ENCODE assay signal across 13 cellular contexts in the genomic region with DNA sequence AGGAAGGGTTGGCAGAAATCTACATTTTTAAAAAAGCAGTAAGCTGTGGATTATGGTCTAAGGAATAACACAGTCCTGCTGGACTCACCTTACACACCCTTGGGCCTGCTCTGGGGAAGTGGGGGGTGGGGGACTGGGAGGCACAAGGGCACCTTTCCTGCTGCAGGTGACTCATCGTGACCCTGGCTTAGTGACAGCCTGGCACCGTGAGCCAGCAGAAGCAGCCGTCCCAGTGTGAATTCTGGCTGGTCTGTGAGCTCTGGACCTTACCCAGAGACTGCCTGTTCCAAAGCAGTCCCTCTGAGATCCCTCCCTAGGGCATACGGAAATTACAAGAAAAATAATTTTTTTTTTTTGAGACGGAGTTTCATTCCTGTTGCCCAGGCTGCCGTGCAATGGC. TPM values are rescaled to one million over a fixed set of nuclear protein-coding genes. Genes with fewer than 3 reads are reported as not detected.
DNase-seq lines count a peak whose midpoint lies in the region; FAIRE-seq and TF ChIP-seq lines count a peak whose summit lies in the region.
"Had no signal": no experiment of that assay in that cellular context is flagged by ENCODE, and none has a peak within 500 bp of the region (broad histone marks: within the 10 kb centered on the region; RNA-seq: fewer than 3 reads in every experiment).

No MANE protein-coding gene starts in this region.

- in situ Hi-C loops in GM23248 (cut with MboI), result no loop called here
- in situ Hi-C loops in HAP-1 (cut with MboI; ENCODE audit: low sequenced_read_pairs), result no loop called here

- H3K79me2 ChIP-seq in GM23248 (ENCODE audit: insufficient read depth) (peaks cover 8% of the 10 kb centered on the region), astrocyte (ENCODE audit: insufficient read depth, low read length) (peaks cover 8% of the 10 kb centered on the region)

- H3K27ac ChIP-seq in GM23248 (peak overlapping the region; percentile 9), astrocyte (ENCODE audit: low read depth, low read length) (no peak overlapping the region), right atrium auricular region (peak overlapping the region; percentile 78 to 88), stomach (peak overlapping the region; percentile 65 to 85 (median 75))
- H3K27ac ChIP-seq: SJSA1 had no signal

- peak overlapping the region; percentile 30 for H3K4me2 ChIP-seq in GM23248 (ENCODE audit: unreplicated experiment)
- H3K4me2 ChIP-seq in astrocyte (ENCODE audit: low read length), result no peak overlapping the region

- H3K36me3 ChIP-seq in GM23248 (ENCODE audit: low read depth), result peaks cover 3% of the 10 kb centered on the region; the same call in 1 of the 2 replicates
- no peaks in the 10 kb centered on the region for H3K36me3 ChIP-seq in astrocyte (ENCODE audit: insufficient read depth, low read length)
- peaks cover 4% of the 10 kb centered on the region for H3K36me3 ChIP-seq in right atrium auricular region
- peaks cover 3 to 21% (median 13%) of the 10 kb centered on the region in 4 donors for H3K36me3 ChIP-seq in stomach
- peaks cover 10% of the 10 kb centered on the region for H3K36me3 ChIP-seq in HAP-1 (replicated peaks)

- H4K20me1 ChIP-seq in GM23248 (ENCODE audit: insufficient read depth) (no peaks in the 10 kb centered on the region), astrocyte (ENCODE audit: insufficient read depth, low read length) (peaks cover 5% of the 10 kb centered on the region)

- H3K4me1 ChIP-seq in GM23248 (ENCODE audit: insufficient read depth) (peaks cover 9% of the 10 kb centered on the region; the same call in 1 of the 2 replicates), astrocyte (ENCODE audit: insufficient read depth, low read length) (peaks cover 23% of the 10 kb centered on the region), right atrium auricular region (peaks cover 3 to 44% of the 10 kb centered on the region in 2 donors), stomach (peaks cover 22 to 53% (median 37%) of the 10 kb centered on the region in 4 donors), HAP-1 (peaks cover 7% of the 10 kb centered on the region; the same call in 1 of the 2 replicates)

- H2AFZ ChIP-seq in GM23248 (no peak overlapping the region), astrocyte (ENCODE audit: low read depth, low read length) (no peak overlapping the region)

- peaks cover 20% of the 10 kb centered on the region for H3K36me3 Mint-ChIP-seq in astrocyte (ENCODE audit: low read depth, unreplicated experiment)
- H3K36me3 Mint-ChIP-seq: activated CD8-positive, alpha-beta memory T cell treated with anti-CD3 and anti-CD28 coated beads, Interleukin-2, amount 10 ng/mL, durations not matched to agents 7 days and 5 days had no signal

- no peaks in the 10 kb centered on the region for H3K27me3 Mint-ChIP-seq in astrocyte (ENCODE audit: low read depth, unreplicated experiment)

- H3K9me3 ChIP-seq in GM23248 (ENCODE audit: low read depth) (no peaks in the 10 kb centered on the region), astrocyte (ENCODE audit: insufficient read depth, low read depth, low read length) (no peaks in the 10 kb centered on the region), right atrium auricular region (no peaks in the 10 kb centered on the region), stomach (no peaks in the 10 kb centered on the region), HAP-1 (no peaks in the 10 kb centered on the region)
- H3K9me3 ChIP-seq: SJSA1 had no signal

- FAIRE-seq in astrocyte (lab: Jason Lieb, UNC), result no peak

- DNase-seq in GM23248 (peak; percentile 67), astrocyte (ENCODE audit: low read depth) (no peak), right atrium auricular region (ENCODE audit: low spot score) (peak; percentile 77), stomach (peak; percentile 94), erythroblast (lab: John Stamatoyannopoulos, UW) (no peak), NCI-H510A (lab: John Stamatoyannopoulos, UW) (no peak), HAP-1 (ENCODE audit: low spot score in 2 of 2) (no peak)
- DNase-seq in central memory CD4-positive, alpha-beta T cell, result no peak
- DNase-seq: activated CD8-positive, alpha-beta memory T cell treated with anti-CD3 and anti-CD28 coated beads, Interleukin-2, amount 10 ng/mL, durations not matched to agents 7 days and 5 days; cortex of kidney; NCI-H1417 had no signal

- H3K4me3 Mint-ChIP-seq in astrocyte (ENCODE audit: unreplicated experiment), result no peak overlapping the region
- H3K4me3 Mint-ChIP-seq: activated CD8-positive, alpha-beta memory T cell treated with anti-CD3 and anti-CD28 coated beads, Interleukin-2, amount 10 ng/mL, durations not matched to agents 7 days and 5 days had no signal

- H3K4me1 Mint-ChIP-seq in astrocyte (ENCODE audit: low read depth, unreplicated experiment), result peaks cover 7% of the 10 kb centered on the region

- H3F3A ChIP-seq in GM23248 (ENCODE audit: insufficient read depth), result peaks cover 41% of the 10 kb centered on the region

- TF ChIP-seq EP300 in stomach (IDR thresholded peaks at IDR 0.05), result no peak

- no peak for TF ChIP-seq POLR2A in stomach (IDR thresholded peaks at IDR 0.05)
- no peak for TF ChIP-seq POLR2A in erythroblast (IDR thresholded peaks at IDR 0.05; ENCODE audit: low read length)

- no peak for TF ChIP-seq CTCF in astrocyte (IDR thresholded peaks at IDR 0.05; ENCODE audit: insufficient read depth, low read depth, low read length)
- TF ChIP-seq CTCF in right atrium auricular region (IDR thresholded peaks at IDR 0.05), result no peak
- TF ChIP-seq CTCF in stomach (IDR thresholded peaks at IDR 0.05), result no peak

- H3K9ac ChIP-seq in GM23248 (peak overlapping the region; percentile 20; the same call in 1 of the 2 replicates), astrocyte (ENCODE audit: low read length) (no peak overlapping the region)

- H3K4me3 ChIP-seq in GM23248, result no peak overlapping the region
- no peak overlapping the region for H3K4me3 ChIP-seq in astrocyte (ENCODE audit: insufficient read depth, low read depth, low read length)
- no peak overlapping the region for H3K4me3 ChIP-seq in right atrium auricular region
- H3K4me3 ChIP-seq in stomach, result peak overlapping the region in 1 of 4 donors; percentile 7
- H3K4me3 ChIP-seq in HAP-1, result no peak overlapping the region
- H3K4me3 ChIP-seq: SJSA1, skin epidermis had no signal

- H3K27me3 ChIP-seq in GM23248 (replicated peaks; ENCODE audit: insufficient read depth) (no peaks in the 10 kb centered on the region), astrocyte (ENCODE audit: insufficient read depth, low read length) (no peaks in the 10 kb centered on the region), right atrium auricular region (no peaks in the 10 kb centered on the region), stomach (no peaks in the 10 kb centered on the region), HAP-1 (ENCODE audit: low read depth) (no peaks in the 10 kb centered on the region)
- H3K27me3 ChIP-seq: SJSA1 had no signal

- H3K9me2 ChIP-seq in GM23248 (ENCODE audit: insufficient read depth), result no peaks in the 10 kb centered on the region

- 2 to 7% methylated on average over 6 of the region's 6 CpGs for WGBS in GM23248 (ENCODE audit: low coverage in 1 of 2, low lambda C conversion rate in 2 of 2, missing lambda C conversion rate in 2 of 2), 2 experiments
- 14 to 21% (median 16%) methylated on average over 6 of the region's 6 CpGs for WGBS in stomach, 5 donors

- H3K27ac Mint-ChIP-seq in astrocyte (ENCODE audit: unreplicated experiment), result peak overlapping the region; percentile 10
- H3K27ac Mint-ChIP-seq: activated CD8-positive, alpha-beta memory T cell treated with anti-CD3 and anti-CD28 coated beads, Interleukin-2, amount 10 ng/mL, durations not matched to agents 7 days and 5 days had no signal

- peaks cover 5% of the 10 kb centered on the region for H3K9me3 Mint-ChIP-seq in astrocyte (ENCODE audit: unreplicated experiment)

- intact Hi-C loops in stomach (cut with DNase I; ENCODE audit: low total_unique reads), result no loop called here

RNA-seq across cellular contexts. Expression of a gene that starts 4.2 kb away (rescaled TPM):
- total RNA-seq in GM23248 (2014; rRNA removed; shearing (Covaris generic)), result 113 and 117 TPM in 2 replicates
- polyA plus RNA-seq in GM23248 (2016; fragmentation: Nextera tagmentation; extraction: Ambion mirVana), result 86.0 and 93.6 TPM in 2 replicates
- total RNA-seq in astrocyte, result 81.1 and 83.5 TPM in 2 replicates
- total RNA-seq in right atrium auricular region, result 10 to 100 TPM; 36.0 to 49.8 TPM
- total RNA-seq in stomach, result 10 to 100 TPM; 18.2 to 87.5 (median 53.5) TPM
- 10 to 100 TPM; 18.0 to 40.5 (median 32.9) TPM for polyA plus RNA-seq in stomach

RNA-seq across cellular contexts. Expression of a gene that starts 32.3 kb away (rescaled TPM):
- 206 and 218 TPM in 2 replicates for total RNA-seq in GM23248 (2014; rRNA removed; shearing (Covaris generic))
- polyA plus RNA-seq in GM23248 (2016; fragmentation: Nextera tagmentation; extraction: Ambion mirVana) (196 and 197 TPM in 2 replicates), stomach (10 to 100 TPM; 45.2 to 61.3 (median 54.4) TPM)
- total RNA-seq in astrocyte (132 and 134 TPM in 2 replicates), right atrium auricular region (100 to 1,000 TPM in 1 of 2 donors, 10 to 100 TPM in 1; 83.6 to 161 TPM), stomach (100 to 1,000 TPM in 3 of 5 donors, 10 to 100 TPM in 2; 74.2 to 158 (median 107) TPM)

RNA-seq across cellular contexts. Expression of a gene that starts 56.2 kb away (rescaled TPM):
- total RNA-seq in GM23248 (2014; rRNA removed; shearing (Covaris generic)), result 42.3 and 57.8 TPM in 2 replicates
- 36.1 and 37.5 TPM in 2 replicates for polyA plus RNA-seq in GM23248 (2016; fragmentation: Nextera tagmentation; extraction: Ambion mirVana)
- 26.4 and 26.7 TPM in 2 replicates for total RNA-seq in astrocyte
- 10 to 100 TPM; 64.9 to 78.1 TPM for total RNA-seq in right atrium auricular region
- total RNA-seq in stomach, result 10 to 100 TPM; 38.0 to 97.6 (median 93.4) TPM
- 10 to 100 TPM; 22.9 to 27.1 (median 26.6) TPM for polyA plus RNA-seq in stomach

Comparison
In these comparisons a context has a peak if more than half of its experiments do, and no peak if none do; other contexts are left out.
1. DNase-seq: peak in GM23248 (single experiment), right atrium auricular region (single experiment) and stomach (single experiment); none in astrocyte (single experiment), erythroblast (0 of 2), NCI-H510A (single experiment), HAP-1 (0 of 2) and central memory CD4-positive, alpha-beta T cell (single experiment).